ENCODE assay signal across 1 cellular context in genomic region chr19:18109363-18109730, GRCh38.
TF ChIP-seq lines count a peak whose summit lies in the region.

No MANE protein-coding gene starts in this region.

TF ChIP-seq in HepG2, 621 proteins besides CTCF, POLR2A, EP300 and RAD21 (continued from another document and continues in another):
- TF ChIP-seq, protein P1, sequence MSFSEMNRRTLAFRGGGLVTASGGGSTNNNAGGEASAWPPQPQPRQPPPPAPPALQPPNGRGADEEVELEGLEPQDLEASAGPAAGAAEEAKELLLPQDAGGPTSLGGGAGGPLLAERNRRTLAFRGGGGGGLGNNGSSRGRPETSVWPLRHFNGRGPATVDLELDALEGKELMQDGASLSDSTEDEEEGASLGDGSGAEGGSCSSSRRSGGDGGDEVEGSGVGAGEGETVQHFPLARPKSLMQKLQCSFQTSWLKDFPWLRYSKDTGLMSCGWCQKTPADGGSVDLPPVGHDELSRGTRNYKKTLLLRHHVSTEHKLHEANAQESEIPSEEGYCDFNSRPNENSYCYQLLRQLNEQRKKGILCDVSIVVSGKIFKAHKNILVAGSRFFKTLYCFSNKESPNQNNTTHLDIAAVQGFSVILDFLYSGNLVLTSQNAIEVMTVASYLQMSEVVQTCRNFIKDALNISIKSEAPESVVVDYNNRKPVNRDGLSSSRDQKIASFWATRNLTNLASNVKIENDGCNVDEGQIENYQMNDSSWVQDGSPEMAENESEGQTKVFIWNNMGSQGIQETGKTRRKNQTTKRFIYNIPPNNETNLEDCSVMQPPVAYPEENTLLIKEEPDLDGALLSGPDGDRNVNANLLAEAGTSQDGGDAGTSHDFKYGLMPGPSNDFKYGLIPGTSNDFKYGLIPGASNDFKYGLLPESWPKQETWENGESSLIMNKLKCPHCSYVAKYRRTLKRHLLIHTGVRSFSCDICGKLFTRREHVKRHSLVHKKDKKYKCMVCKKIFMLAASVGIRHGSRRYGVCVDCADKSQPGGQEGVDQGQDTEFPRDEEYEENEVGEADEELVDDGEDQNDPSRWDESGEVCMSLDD (CRISPR knock-in tag; IDR thresholded peaks at IDR 0.05; ENCODE audit: borderline replicate concordance), result peak; percentile 62; the same call in 1 of the 2 replicates
- TF ChIP-seq SNAPC5 (CRISPR knock-in tag; IDR thresholded peaks at IDR 0.05; ENCODE audit: borderline replicate concordance) (no peak), SRSF9 (IDR thresholded peaks at IDR 0.05; ENCODE audit: borderline replicate concordance, insufficient read depth, low read depth, low read length, poor library complexity, severe bottlenecking) (no peak), IKZF5 (CRISPR knock-in tag; IDR thresholded peaks at IDR 0.05) (no peak), BCL6 (CRISPR knock-in tag; IDR thresholded peaks at IDR 0.05) (no peak), HOXA3 (CRISPR knock-in tag; IDR thresholded peaks at IDR 0.05) (peak; percentile 26; the same call in 1 of the 2 replicates), ARNT2 (CRISPR knock-in tag; IDR thresholded peaks at IDR 0.05; ENCODE audit: low read depth) (no peak), SOX6 (IDR thresholded peaks at IDR 0.05) (no peak), SOX6 (CRISPR knock-in tag; IDR thresholded peaks at IDR 0.05) (peak; percentile 70), EEA1 (CRISPR knock-in tag; IDR thresholded peaks at IDR 0.05; ENCODE audit: borderline replicate concordance) (no peak), ZNF609 (CRISPR knock-in tag; IDR thresholded peaks at IDR 0.05; ENCODE audit: borderline replicate concordance) (peak; percentile 34; the same call in 1 of the 2 replicates), PAX8 (CRISPR knock-in tag; IDR thresholded peaks at IDR 0.05; ENCODE audit: borderline replicate concordance) (no peak), HNRNPK (IDR thresholded peaks at IDR 0.05; ENCODE audit: low read depth, low read length, poor library complexity, severe bottlenecking) (no peak), ZBTB2 (CRISPR knock-in tag; IDR thresholded peaks at IDR 0.05; ENCODE audit: low read depth) (no peak), ZNF556 (CRISPR knock-in tag; IDR thresholded peaks at IDR 0.05; ENCODE audit: borderline replicate concordance) (no peak; the same call in 1 of the 2 replicates), SALL2 (CRISPR knock-in tag; IDR thresholded peaks at IDR 0.05) (0 out of 2 replicates have a peak, but pooled peaks have one; percentile 23), ZNF569 (CRISPR knock-in tag; IDR thresholded peaks at IDR 0.05; ENCODE audit: borderline replicate concordance) (no peak), ZNF510 (CRISPR knock-in tag; IDR thresholded peaks at IDR 0.05; ENCODE audit: low read depth) (no peak), NR3C1 (CRISPR knock-in tag; IDR thresholded peaks at IDR 0.05) (no peak), AKAP8 (CRISPR knock-in tag; IDR thresholded peaks at IDR 0.05) (no peak), ZNF543 (CRISPR knock-in tag; IDR thresholded peaks at IDR 0.05) (no peak), ZXDC (CRISPR knock-in tag; IDR thresholded peaks at IDR 0.05) (no peak), ZNF597 (CRISPR knock-in tag; IDR thresholded peaks at IDR 0.05) (0 out of 2 replicates have a peak, but pooled peaks have one; percentile 15), TGIF2 (CRISPR knock-in tag; IDR thresholded peaks at IDR 0.05) (no peak), ZNF724P (CRISPR knock-in tag; IDR thresholded peaks at IDR 0.05; ENCODE audit: borderline replicate concordance) (no peak), LCORL (IDR thresholded peaks at IDR 0.05) (no peak), LCORL (CRISPR knock-in tag; IDR thresholded peaks at IDR 0.05) (peak; percentile 91), KDM2A (CRISPR knock-in tag; IDR thresholded peaks at IDR 0.05; ENCODE audit: borderline replicate concordance, low read depth) (0 out of 2 replicates have a peak, but pooled peaks have one; percentile 14), MAFG (CRISPR knock-in tag; IDR thresholded peaks at IDR 0.05) (no peak), CBX5 (CRISPR knock-in tag; IDR thresholded peaks at IDR 0.05; ENCODE audit: borderline replicate concordance) (no peak), FOSL2 (CRISPR knock-in tag; IDR thresholded peaks at IDR 0.05) (peak; percentile 57; the same call in 1 of the 2 replicates), ZNF18 (CRISPR knock-in tag; IDR thresholded peaks at IDR 0.05; ENCODE audit: insufficient replicate concordance) (no peak), ZSCAN21 (CRISPR knock-in tag; IDR thresholded peaks at IDR 0.05; ENCODE audit: borderline replicate concordance) (no peak), ZNF547 (CRISPR knock-in tag; IDR thresholded peaks at IDR 0.05) (peak; percentile 16; the same call in 1 of the 2 replicates), ZNF7 (CRISPR knock-in tag; IDR thresholded peaks at IDR 0.05) (no peak), POGZ (CRISPR knock-in tag; IDR thresholded peaks at IDR 0.05) (peak; percentile 32; the same call in 1 of the 2 replicates), ZNF264 (CRISPR knock-in tag; IDR thresholded peaks at IDR 0.05) (no peak), MED1 (CRISPR knock-in tag; IDR thresholded peaks at IDR 0.05) (peak; percentile 65; the same call in 1 of the 2 replicates), HMG20A (CRISPR knock-in tag; IDR thresholded peaks at IDR 0.05; ENCODE audit: borderline replicate concordance) (no peak), ZBTB26 (CRISPR knock-in tag; IDR thresholded peaks at IDR 0.05; ENCODE audit: borderline replicate concordance) (no peak), TOPORS (CRISPR knock-in tag; IDR thresholded peaks at IDR 0.05) (no peak), ZFP62 (CRISPR knock-in tag; IDR thresholded peaks at IDR 0.05) (no peak), SNAPC2 (CRISPR knock-in tag; IDR thresholded peaks at IDR 0.05) (no peak), ZNF484 (CRISPR knock-in tag; IDR thresholded peaks at IDR 0.05; ENCODE audit: borderline replicate concordance, low read depth) (no peak), FOXJ3 (CRISPR knock-in tag; IDR thresholded peaks at IDR 0.05; ENCODE audit: borderline replicate concordance) (no peak), ZNF230 (CRISPR knock-in tag; IDR thresholded peaks at IDR 0.05) (0 out of 2 replicates have a peak, but pooled peaks have one; percentile 15), ZC3H13 (CRISPR knock-in tag; IDR thresholded peaks at IDR 0.05) (no peak), CENPT (CRISPR knock-in tag; IDR thresholded peaks at IDR 0.05; ENCODE audit: low read depth) (no peak), RBAK (CRISPR knock-in tag; IDR thresholded peaks at IDR 0.05) (no peak; the same call in 1 of the 2 replicates)
- TF ChIP-seq, protein P2, sequence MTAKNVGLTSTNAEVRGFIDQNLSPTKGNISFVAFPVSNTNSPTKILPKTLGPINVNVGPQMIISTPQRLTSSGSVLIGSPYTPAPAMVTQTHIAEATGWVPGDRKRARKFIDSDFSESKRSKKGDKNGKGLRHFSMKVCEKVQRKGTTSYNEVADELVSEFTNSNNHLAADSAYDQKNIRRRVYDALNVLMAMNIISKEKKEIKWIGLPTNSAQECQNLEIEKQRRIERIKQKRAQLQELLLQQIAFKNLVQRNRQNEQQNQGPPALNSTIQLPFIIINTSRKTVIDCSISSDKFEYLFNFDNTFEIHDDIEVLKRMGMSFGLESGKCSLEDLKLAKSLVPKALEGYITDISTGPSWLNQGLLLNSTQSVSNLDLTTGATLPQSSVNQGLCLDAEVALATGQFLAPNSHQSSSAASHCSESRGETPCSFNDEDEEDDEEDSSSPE (CRISPR knock-in tag; IDR thresholded peaks at IDR 0.05), result no peak
